ENCODE assay signal across 1 cellular context in the genomic region with DNA sequence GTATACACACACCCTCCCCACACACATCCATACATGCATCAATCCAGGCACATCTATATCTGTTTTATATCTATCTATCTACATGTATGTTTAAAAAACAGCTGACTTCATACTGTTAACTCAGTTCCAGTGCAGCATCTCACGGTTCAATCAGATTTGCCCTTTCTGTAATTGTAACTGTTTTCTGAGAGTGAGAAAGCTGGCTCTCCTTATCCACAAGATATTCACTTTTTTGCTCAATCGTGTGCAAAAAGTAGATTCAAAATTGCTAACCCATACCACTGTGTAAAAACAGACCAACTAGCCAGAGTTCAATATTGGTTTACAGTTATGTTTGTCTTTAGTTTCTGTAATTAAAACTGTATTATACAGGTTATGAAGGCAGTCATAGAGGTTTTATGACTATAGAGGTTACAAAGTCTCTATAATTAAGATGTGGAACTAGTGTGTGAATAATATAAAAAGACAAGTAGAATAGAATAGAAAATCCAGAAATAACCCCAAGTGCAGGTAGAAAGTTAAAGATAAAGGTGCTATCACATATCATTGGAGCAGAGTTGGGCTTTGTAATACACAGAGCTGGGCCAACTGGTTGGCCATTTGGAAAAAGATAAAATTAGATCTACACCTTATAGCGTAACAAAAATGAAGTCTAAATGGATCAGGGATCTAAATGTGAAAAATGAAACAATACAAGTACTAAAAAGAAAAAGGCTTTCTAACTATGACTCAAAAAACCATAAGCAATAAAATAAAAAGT.
TF ChIP-seq lines count a peak whose summit lies in the region.

No MANE protein-coding gene starts in this region.

TF ChIP-seq in IMR-90, 13 proteins besides CTCF, POLR2A, EP300 and RAD21 (continued from another document):
- TF ChIP-seq NFE2L2 (IDR thresholded peaks at IDR 0.05; ENCODE audit: low read depth, low read length): no peak
TF ChIP-seq in IMR-90: peak in this region for 0.
